11 cellular contexts compared by ENCODE assay signal in genomic region chr7:94436700-94437099, GRCh38. TPM values are rescaled to one million over a fixed set of nuclear protein-coding genes. Genes with fewer than 3 reads are reported as not detected.
"Had no signal": no experiment of that assay in that cellular context is flagged by ENCODE, and none has a peak within 500 bp of the region (broad histone marks: within the 10 kb centered on the region; RNA-seq: fewer than 3 reads in every experiment).

No MANE protein-coding gene starts in this region.

- H3K4me1 Mint-ChIP-seq: stimulated activated naive CD8-positive, alpha-beta T cell treated with anti-CD3 and anti-CD28 coated beads, Interleukin-15, amount 100 ng/mL, for 72 hours had no signal

- H3K4me3 ChIP-seq: heart left ventricle, lung, psoas muscle, testis, tibial nerve, upper lobe of right lung, vagina had no signal

- H3K27me3 ChIP-seq: testis, tibial nerve, upper lobe of right lung, vagina had no signal

- H3K4me1 ChIP-seq: psoas muscle, testis, vagina had no signal

- H3K27ac ChIP-seq: heart left ventricle, psoas muscle, testis, tibial nerve, upper lobe of right lung, vagina had no signal

- H3K27ac Mint-ChIP-seq: natural killer cell treated with Interleukin-12 subunit alpha and Interleukin-12 subunit beta and Interleukin-15 and Interleukin-18, amount 100 ng/mL, for 72 hours; stimulated activated naive B cell treated with anti-CD40 and anti-IgM and Interleukin-4, amounts not matched to agents 10 μg/mL and 1 μg/mL and 100 μg/mL, for 72 hours; stimulated activated naive CD8-positive, alpha-beta T cell treated with anti-CD3 and anti-CD28 coated beads, Interleukin-15, amount 100 ng/mL, for 72 hours had no signal

- H3K9me3 ChIP-seq: heart left ventricle, psoas muscle, testis, tibial nerve, upper lobe of right lung, vagina had no signal

- H3K36me3 Mint-ChIP-seq: natural killer cell treated with Interleukin-12 subunit alpha and Interleukin-12 subunit beta and Interleukin-15 and Interleukin-18, amount 100 ng/mL, for 72 hours; stimulated activated naive B cell treated with anti-CD40 and anti-IgM and Interleukin-4, amounts not matched to agents 10 μg/mL and 1 μg/mL and 100 μg/mL, for 72 hours had no signal

- H3K36me3 ChIP-seq: heart left ventricle, tibial nerve, upper lobe of right lung, vagina had no signal

- H3K4me3 Mint-ChIP-seq: natural killer cell treated with Interleukin-12 subunit alpha and Interleukin-12 subunit beta and Interleukin-15 and Interleukin-18, amount 100 ng/mL, for 72 hours; stimulated activated naive B cell treated with anti-CD40 and anti-IgM and Interleukin-4, amounts not matched to agents 10 μg/mL and 1 μg/mL and 100 μg/mL, for 72 hours; stimulated activated naive CD8-positive, alpha-beta T cell treated with anti-CD3 and anti-CD28 coated beads, Interleukin-15, amount 100 ng/mL, for 72 hours had no signal

- H3K9me3 Mint-ChIP-seq: natural killer cell treated with Interleukin-12 subunit alpha and Interleukin-12 subunit beta and Interleukin-15 and Interleukin-18, amount 100 ng/mL, for 72 hours; stimulated activated naive B cell treated with anti-CD40 and anti-IgM and Interleukin-4, amounts not matched to agents 10 μg/mL and 1 μg/mL and 100 μg/mL, for 72 hours; stimulated activated naive CD8-positive, alpha-beta T cell treated with anti-CD3 and anti-CD28 coated beads, Interleukin-15, amount 100 ng/mL, for 72 hours had no signal

- DNase-seq: retina, upper lobe of right lung had no signal

RNA-seq across cellular contexts. Expression of gene COL1A2, which starts 42.0 kb away (rescaled TPM):
- total RNA-seq: natural killer cell treated with Interleukin-12 subunit alpha and Interleukin-12 subunit beta and Interleukin-15 and Interleukin-18, amount 100 ng/mL, for 72 hours had no signal
